In the genomic region with DNA sequence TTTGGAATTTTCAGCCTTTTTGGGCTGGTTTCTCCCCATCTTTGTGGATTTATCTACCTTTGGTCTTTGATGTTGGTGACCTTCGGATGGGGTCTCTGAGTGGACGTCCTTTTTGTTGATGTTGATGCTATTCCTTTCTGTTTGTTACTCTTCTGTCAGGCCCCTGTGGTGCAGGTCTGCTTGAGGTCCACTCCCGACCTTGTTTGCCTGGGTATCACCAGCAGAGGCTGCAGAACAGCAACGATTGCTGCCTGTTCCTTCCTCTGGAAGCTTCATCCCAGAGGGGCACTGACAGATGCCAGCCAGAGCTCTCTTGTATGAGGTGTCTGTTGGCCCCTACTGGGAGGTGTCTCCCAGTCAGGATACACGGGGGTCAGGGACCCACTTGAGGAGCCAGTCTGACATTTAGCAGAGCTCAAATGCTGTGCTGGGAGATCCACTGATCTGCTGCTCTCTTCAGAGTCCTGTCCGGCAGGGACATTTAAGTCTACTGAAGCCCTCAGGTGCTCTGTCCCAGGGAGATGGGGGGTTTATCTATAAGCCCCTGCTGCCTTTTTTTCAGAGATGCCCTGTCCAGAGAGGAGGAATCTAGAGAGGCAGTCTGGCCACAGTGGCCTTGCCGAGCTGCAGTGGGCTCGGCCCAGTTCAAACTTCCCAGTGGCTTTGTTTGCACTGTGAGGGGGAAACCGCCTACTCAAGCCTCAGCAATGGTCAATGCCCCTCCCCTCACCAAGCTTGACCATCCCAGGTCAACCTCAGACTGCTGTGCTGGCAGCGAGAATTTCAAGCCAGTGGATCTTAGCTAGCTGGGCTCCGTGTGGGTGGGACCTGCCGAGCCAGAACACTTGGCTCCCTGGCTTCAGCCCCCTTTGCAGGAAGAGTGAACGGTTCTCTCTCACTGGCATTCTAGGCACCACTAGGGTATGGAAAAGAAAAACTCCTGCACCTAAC, we compare ENCODE assay signal across 5 cellular contexts.
DNase-seq lines count a peak whose midpoint lies in the region; ATAC-seq, FAIRE-seq and TF ChIP-seq lines count a peak whose summit lies in the region.
"Not testable (repeated sequence)": the region's sequence is repeated elsewhere in the genome, so short reads cannot be mapped to it uniquely, and the experiment has no call there.

No MANE protein-coding gene starts in this region.

- not testable (repeated sequence) for H3K56ac ChIP-seq in H1 (replicated peaks; ENCODE audit: insufficient read length, low read depth, low read length)

- not testable (repeated sequence) for H3K79me1 ChIP-seq in H1 (ENCODE audit: low read depth, low read length)

- H3K4me1 ChIP-seq in H1 (replicated peaks in 1 of 4; ENCODE audit: control insufficient read depth in 3 of 4, insufficient read depth in 4 of 4, low read length in 3 of 4); right lobe of liver: not testable (repeated sequence)

- intact Hi-C loops in right lobe of liver (cut with DNase I), result not testable (repeated sequence)

- H3K23ac ChIP-seq in H1 (ENCODE audit: insufficient read length), result not testable (repeated sequence)

- FAIRE-seq in H1 (lab: Jason Lieb, UNC), result not testable (repeated sequence)

- not testable (repeated sequence) for H3K23me2 ChIP-seq in H1 (ENCODE audit: low read depth, low read length)

- H3K14ac ChIP-seq in H1 (ENCODE audit: insufficient read length), result not testable (repeated sequence)

- not testable (repeated sequence) for H3K9ac ChIP-seq in H1 (replicated peaks in 1 of 4; ENCODE audit: extremely low read depth in 1 of 4, low read depth in 3 of 4, low read length in 3 of 4)

- not testable (repeated sequence) for H2AFZ ChIP-seq in H1 (ENCODE audit: low read length)

- H3K4ac ChIP-seq in H1 (replicated peaks; ENCODE audit: insufficient read length, low read depth, low read length), result not testable (repeated sequence)

- not testable (repeated sequence) for H2BK120ac ChIP-seq in H1 (replicated peaks; ENCODE audit: low read depth, low read length)

- not testable (repeated sequence) for H3K27ac ChIP-seq in H1 (ENCODE audit: low read depth, low read length); right lobe of liver

- not testable (repeated sequence) for H2BK5ac ChIP-seq in H1 (ENCODE audit: low read depth, low read length)

- not testable (repeated sequence) for TF ChIP-seq RAD21 in H1 (IDR thresholded peaks at IDR 0.05 in 1 of 2, conservative IDR thresholded peaks at IDR 0.05 in 1 of 2; ENCODE audit: low read depth in 2 of 2, low read length in 2 of 2)

- H4K20me1 ChIP-seq in H1 (replicated peaks in 1 of 2; ENCODE audit: control insufficient read depth in 1 of 2, insufficient read depth in 2 of 2, low read length in 2 of 2), result not testable (repeated sequence)

- not testable (repeated sequence) for H3K9me3 ChIP-seq in H1 (ENCODE audit: insufficient read depth in 2 of 2, low read depth in 1 of 2, low read length in 1 of 2); right lobe of liver

- H4K91ac ChIP-seq in H1 (replicated peaks; ENCODE audit: insufficient read length, low read length), result not testable (repeated sequence)

- not testable (repeated sequence) for H3K4me2 ChIP-seq in H1 (ENCODE audit: insufficient read depth in 1 of 2, low read depth in 2 of 2, low read length in 2 of 2)

- not testable (repeated sequence) for TF ChIP-seq POLR2A in H1 (IDR thresholded peaks at IDR 0.05; ENCODE audit: control extremely low read depth in 1 of 2, low read depth in 2 of 2, low read length in 2 of 2); right lobe of liver (IDR thresholded peaks at IDR 0.05)

- CTCF ChIA-PET in H1 (lab: Charles Lee; ENCODE audit: partially characterized antibody), result interaction anchor here (0.8 to 1.4 kb wide), 3 partner anchors 25 to 53 kb away, joined by 3 to 4 read pairs (median 3); no protein-coding TSS in a partner anchor

- H3K9me3 Mint-ChIP-seq in activated T-helper 17 cell treated with anti-CD3 and anti-CD28 coated beads, Interleukin-2, amount 50 U/mL, for 72 hours, result not testable (repeated sequence)
- peaks cover 17 to 23% of the 10 kb centered on the region in 2 donors for H3K9me3 Mint-ChIP-seq in stimulated activated naive B cell treated with anti-CD40 and anti-IgM and Interleukin-4, amounts not matched to agents 10 μg/mL and 1 μg/mL and 100 μg/mL, for 72 hours

- H2AK5ac ChIP-seq in H1 (ENCODE audit: low read depth, low read length), result not testable (repeated sequence)

- H3K79me2 ChIP-seq in H1 (ENCODE audit: control insufficient read depth in 1 of 2, insufficient read depth in 2 of 2, low read length in 2 of 2), result not testable (repeated sequence)

- H3K27ac Mint-ChIP-seq in activated T-helper 17 cell treated with anti-CD3 and anti-CD28 coated beads, Interleukin-2, amount 50 U/mL, for 72 hours, result peak overlapping the region; percentile 44
- H3K27ac Mint-ChIP-seq in stimulated activated naive B cell treated with anti-CD40 and anti-IgM and Interleukin-4, amounts not matched to agents 10 μg/mL and 1 μg/mL and 100 μg/mL, for 72 hours, result peak overlapping the region; percentile 25

- H3K36me3 ChIP-seq in H1 (ENCODE audit: control insufficient read depth in 2 of 4, insufficient read depth in 4 of 4, low read length in 3 of 4), result not testable (repeated sequence)
- H3K36me3 ChIP-seq in right lobe of liver, result peaks cover 0 to 18% (median 1%) of the 10 kb centered on the region in 4 donors

- WGBS in H1 (ENCODE audit: extremely low coverage in 1 of 2, insufficient coverage in 1 of 2, insufficient read length in 1 of 2, insufficient replicate concordance in 2 of 2, low coverage in 1 of 2, low lambda C conversion rate in 2 of 2, missing lambda C conversion rate in 1 of 2), 2 experiments, result 93% methylated on average over 12 of the region's 13 CpGs; no CpG with 5 or more reads in 1 of the 2 experiments
- WGBS in right lobe of liver (ENCODE audit: insufficient coverage, low coverage, low lambda C conversion rate, missing lambda C conversion rate), result 47% methylated on average over 7 of the region's 13 CpGs

- not testable (repeated sequence) for H3K4me3 ChIP-seq in H1 (ENCODE audit: extremely low read depth in 1 of 4, insufficient read depth in 2 of 4, low read depth in 3 of 4, low read length in 4 of 4); right lobe of liver

- H2BK20ac ChIP-seq in H1 (ENCODE audit: low read length), result not testable (repeated sequence)

- TF ChIP-seq CTCF in H1 (IDR thresholded peaks at IDR 0.05; ENCODE audit: control extremely low read depth in 1 of 3, insufficient read depth in 1 of 3, low read depth in 1 of 3, low read length in 3 of 3); right lobe of liver (IDR thresholded peaks at IDR 0.05): not testable (repeated sequence)

- not testable (repeated sequence) for TF ChIP-seq EP300 in H1 (IDR thresholded peaks at IDR 0.05; ENCODE audit: borderline replicate concordance in 1 of 2, low read depth in 2 of 2, low read length in 2 of 2)

- not testable (repeated sequence) for DNase-seq in H1 (ENCODE audit: low read depth in 1 of 2, low spot score in 2 of 2); stimulated activated naive B cell treated with anti-CD40 and anti-IgM and Interleukin-4, amounts not matched to agents 10 μg/mL and 1 μg/mL and 100 μg/mL, for 72 hours
- peak; percentile 64 for DNase-seq in left lobe of liver (ENCODE audit: low spot score)
- peak; percentile 38 to 72 (median 67) for DNase-seq in right lobe of liver

- not testable (repeated sequence) for ATAC-seq in activated T-helper 17 cell treated with anti-CD3 and anti-CD28 coated beads, Interleukin-2, amount 50 U/mL, for 72 hours (replicated peaks); stimulated activated naive B cell treated with anti-CD40 and anti-IgM and Interleukin-4, amounts not matched to agents 10 μg/mL and 1 μg/mL and 100 μg/mL, for 72 hours (replicated peaks)
- peak; percentile 95 for ATAC-seq in left lobe of liver
- peak; percentile 91 to 99 (median 92) for ATAC-seq in right lobe of liver

- not testable (repeated sequence) for H4K5ac ChIP-seq in H1 (ENCODE audit: insufficient read length, low read depth, low read length)

- peaks cover 87% of the 10 kb centered on the region for H3K36me3 Mint-ChIP-seq in activated T-helper 17 cell treated with anti-CD3 and anti-CD28 coated beads, Interleukin-2, amount 50 U/mL, for 72 hours (ENCODE audit: low read depth)
- H3K36me3 Mint-ChIP-seq in stimulated activated naive B cell treated with anti-CD40 and anti-IgM and Interleukin-4, amounts not matched to agents 10 μg/mL and 1 μg/mL and 100 μg/mL, for 72 hours, result peaks cover 70 to 74% of the 10 kb centered on the region in 2 donors

- not testable (repeated sequence) for H3K27me3 ChIP-seq in H1 (replicated peaks in 1 of 4; ENCODE audit: control insufficient read depth in 3 of 4, extremely low read depth in 1 of 4, insufficient read depth in 3 of 4, low read length in 3 of 4); right lobe of liver

- H2BK12ac ChIP-seq in H1 (ENCODE audit: low read depth, low read length), result not testable (repeated sequence)

- POLR2A ChIA-PET in H1 (lab: Charles Lee; ENCODE audit: partially characterized antibody), result interaction anchor here (0.6 kb wide), 1 partner anchor 211 kb away, joined by 4 read pairs; no protein-coding TSS in a partner anchor

- H3K4me1 Mint-ChIP-seq in activated T-helper 17 cell treated with anti-CD3 and anti-CD28 coated beads, Interleukin-2, amount 50 U/mL, for 72 hours; stimulated activated naive B cell treated with anti-CD40 and anti-IgM and Interleukin-4, amounts not matched to agents 10 μg/mL and 1 μg/mL and 100 μg/mL, for 72 hours: not testable (repeated sequence)

- H3K27me3 Mint-ChIP-seq in activated T-helper 17 cell treated with anti-CD3 and anti-CD28 coated beads, Interleukin-2, amount 50 U/mL, for 72 hours; stimulated activated naive B cell treated with anti-CD40 and anti-IgM and Interleukin-4, amounts not matched to agents 10 μg/mL and 1 μg/mL and 100 μg/mL, for 72 hours: not testable (repeated sequence)

- not testable (repeated sequence) for H2BK15ac ChIP-seq in H1 (ENCODE audit: low read length)

- H3K4me3 Mint-ChIP-seq in activated T-helper 17 cell treated with anti-CD3 and anti-CD28 coated beads, Interleukin-2, amount 50 U/mL, for 72 hours; stimulated activated naive B cell treated with anti-CD40 and anti-IgM and Interleukin-4, amounts not matched to agents 10 μg/mL and 1 μg/mL and 100 μg/mL, for 72 hours: not testable (repeated sequence)

- H4K8ac ChIP-seq in H1 (ENCODE audit: extremely low read depth, insufficient read depth, low read length), result 0 out of 2 replicates have a peak overlapping the region, but pooled peaks have one; percentile 14

- not testable (repeated sequence) for H3K18ac ChIP-seq in H1 (ENCODE audit: extremely low read depth, low read length)
